ENCODE assay signal across 22 cellular contexts in genomic region chr15:60087561-60087960, GRCh38.
DNase-seq lines count a peak whose midpoint lies in the region; ATAC-seq, FAIRE-seq and TF ChIP-seq lines count a peak whose summit lies in the region.
"Had no signal": no experiment of that assay in that cellular context is flagged by ENCODE, and none has a peak within 500 bp of the region (broad histone marks: within the 10 kb centered on the region; RNA-seq: fewer than 3 reads in every experiment).

No MANE protein-coding gene starts in this region.

- H3K9me3 ChIP-seq in astrocyte (ENCODE audit: insufficient read depth, low read depth, low read length) (no peaks in the 10 kb centered on the region), left lung (no peaks in the 10 kb centered on the region)
- H3K9me3 ChIP-seq: BLaER1 treated with 17β-estradiol and CSF1 and Interleukin-3, amounts not matched to agents 10 nM and 100 nM had no signal

- H3K4me3 Mint-ChIP-seq in astrocyte (ENCODE audit: unreplicated experiment), result no peak overlapping the region
- H3K4me3 Mint-ChIP-seq: CD8-positive, alpha-beta T cell; HFFc6 had no signal

- H3K9ac ChIP-seq in astrocyte (ENCODE audit: low read length), result no peak overlapping the region
- H3K9ac ChIP-seq: BLaER1 treated with 17β-estradiol and CSF1 and Interleukin-3, amounts not matched to agents 10 nM and 100 nM had no signal

- H2AFZ ChIP-seq in astrocyte (ENCODE audit: low read depth, low read length), result no peak overlapping the region

- H3K4me3 ChIP-seq in astrocyte (ENCODE audit: insufficient read depth, low read depth, low read length) (no peak overlapping the region), left lung (no peak overlapping the region)
- H3K4me3 ChIP-seq: BLaER1 treated with 17β-estradiol and CSF1 and Interleukin-3, amounts not matched to agents 10 nM and 100 nM had no signal

- intact Hi-C loops in left lung (cut with DNase I), result no loop called here

- H3K36me3 Mint-ChIP-seq in astrocyte (ENCODE audit: low read depth, unreplicated experiment), result no peaks in the 10 kb centered on the region
- H3K36me3 Mint-ChIP-seq: CD8-positive, alpha-beta T cell had no signal

- peak; percentile 44 for ATAC-seq in left lung
- ATAC-seq: CD8-positive, alpha-beta T cell had no signal

- no peak for TF ChIP-seq CTCF in astrocyte (IDR thresholded peaks at IDR 0.05; ENCODE audit: insufficient read depth, low read depth, low read length)
- TF ChIP-seq CTCF in left lung (IDR thresholded peaks at IDR 0.05), result no peak

- H3K27me3 ChIP-seq in astrocyte (ENCODE audit: insufficient read depth, low read length) (no peaks in the 10 kb centered on the region), left lung (no peaks in the 10 kb centered on the region)
- H3K27me3 ChIP-seq: BLaER1 treated with 17β-estradiol and CSF1 and Interleukin-3, amounts not matched to agents 10 nM and 100 nM had no signal

- no peaks in the 10 kb centered on the region for H3K9me3 Mint-ChIP-seq in astrocyte (ENCODE audit: unreplicated experiment)
- H3K9me3 Mint-ChIP-seq: CD8-positive, alpha-beta T cell; HFFc6 had no signal

- H3K36me3 ChIP-seq in astrocyte (ENCODE audit: insufficient read depth, low read length) (no peaks in the 10 kb centered on the region), left lung (no peaks in the 10 kb centered on the region)
- H3K36me3 ChIP-seq: BLaER1 treated with 17β-estradiol and CSF1 and Interleukin-3, amounts not matched to agents 10 nM and 100 nM had no signal

- no peaks in the 10 kb centered on the region for H3K79me2 ChIP-seq in astrocyte (ENCODE audit: insufficient read depth, low read length)

- peaks cover 22% of the 10 kb centered on the region for H3K4me1 Mint-ChIP-seq in astrocyte (ENCODE audit: low read depth, unreplicated experiment)

- H3K4me2 ChIP-seq in astrocyte (ENCODE audit: low read length), result no peak overlapping the region
- H3K4me2 ChIP-seq: BLaER1 treated with 17β-estradiol and CSF1 and Interleukin-3, amounts not matched to agents 10 nM and 100 nM had no signal

- H3K4me1 ChIP-seq in astrocyte (ENCODE audit: insufficient read depth, low read length), result peaks cover 23% of the 10 kb centered on the region
- H3K4me1 ChIP-seq in left lung, result no peaks in the 10 kb centered on the region
- H3K4me1 ChIP-seq: BLaER1 treated with 17β-estradiol and CSF1 and Interleukin-3, amounts not matched to agents 10 nM and 100 nM had no signal

- no peak for FAIRE-seq in astrocyte (lab: Jason Lieb, UNC)

- H3K27ac Mint-ChIP-seq in astrocyte (ENCODE audit: unreplicated experiment), result no peak overlapping the region
- H3K27ac Mint-ChIP-seq: CD8-positive, alpha-beta T cell; HFFc6 had no signal

- H4K20me1 ChIP-seq in astrocyte (ENCODE audit: insufficient read depth, low read length), result no peaks in the 10 kb centered on the region
- H4K20me1 ChIP-seq: BLaER1 treated with 17β-estradiol and CSF1 and Interleukin-3, amounts not matched to agents 10 nM and 100 nM had no signal

- H3K27me3 Mint-ChIP-seq in astrocyte (ENCODE audit: low read depth, unreplicated experiment), result peaks cover 2% of the 10 kb centered on the region

- no peak overlapping the region for H3K27ac ChIP-seq in astrocyte (ENCODE audit: low read depth, low read length)
- H3K27ac ChIP-seq in left lung, result no peak overlapping the region
- H3K27ac ChIP-seq: 22Rv1; BLaER1 treated with 17β-estradiol and CSF1 and Interleukin-3, amounts not matched to agents 10 nM and 100 nM had no signal

- DNase-seq in A172 (ENCODE audit: low spot score) (peak; percentile 4), OCI-M1 (lab: John Stamatoyannopoulos, UW) (peak; percentile 39), astrocyte (ENCODE audit: low read depth) (peak; percentile 40), left lung (no peak), NCI-H1694 (lab: John Stamatoyannopoulos, UW) (no peak), DMS53 (lab: John Stamatoyannopoulos, UW) (no peak), NCI-H1105 treated with DMSO at 0.1 percent for 48 hours (lab: John Stamatoyannopoulos, UW) (no peak)
- no peak for DNase-seq in stimulated activated CD8-positive, alpha-beta memory T cell treated with anti-CD3 and anti-CD28 coated beads, Interleukin-4, amount 100 ng/mL, for 48 hours
- DNase-seq: CD8-positive, alpha-beta T cell; GF-D8; H7; HFFc6; NCI-H1092 treated with DMSO at 0.1 percent for 48 hours; NCI-H146; NCI-H2081; NCI-H2171 treated with DMSO at 0.1 percent for 48 hours; NCI-H446; NCI-H526; RPMI8226; SHP77 had no signal

Comparison
In these comparisons a context has a peak if more than half of its experiments do, and no peak if none do; other contexts are left out.
1. DNase-seq: peak in A172 (single experiment), OCI-M1 (single experiment) and astrocyte (single experiment); none in left lung (0 of 2), NCI-H1694 (single experiment), stimulated activated CD8-positive, alpha-beta memory T cell treated with anti-CD3 and anti-CD28 coated beads, Interleukin-4, amount 100 ng/mL, for 48 hours (single experiment), DMS53 (single experiment) and NCI-H1105 treated with DMSO at 0.1 percent for 48 hours (single experiment).